In genomic region chr5:40605295-40605958, GRCh38 we compare ENCODE assay signal across 12 cellular contexts.
DNase-seq lines count a peak whose midpoint lies in the region; ATAC-seq, FAIRE-seq and TF ChIP-seq lines count a peak whose summit lies in the region.
"Had no signal": no experiment of that assay in that cellular context is flagged by ENCODE, and none has a peak within 500 bp of the region (broad histone marks: within the 10 kb centered on the region; RNA-seq: fewer than 3 reads in every experiment).

No MANE protein-coding gene starts in this region.

- no TSS peak for BruUV-seq in Calu3 (replicated peaks; lab: Mats Ljungman, UMichigan)

- no peaks in the 10 kb centered on the region for H3K9me3 Mint-ChIP-seq in stimulated activated naive CD8-positive, alpha-beta T cell treated with anti-CD3 and anti-CD28 coated beads, Interleukin-15, Interleukin-2, amounts not matched to agents 100 ng/mL and 50 ng/mL, for 24 hours
- no peaks in the 10 kb centered on the region for H3K9me3 Mint-ChIP-seq in effector memory CD8-positive, alpha-beta T cell
- no peaks in the 10 kb centered on the region for H3K9me3 Mint-ChIP-seq in Calu3 (ENCODE audit: low read depth, unreplicated experiment)
- H3K9me3 Mint-ChIP-seq: activated T-helper 2 cell treated with anti-CD3 and anti-CD28 coated beads, Interferon-gamma antibody, Interleukin-2, Interleukin-4, amounts not matched to agents 10 μg/mL and 5 μg/mL and 100 μg/mL, durations not matched to agents 14 hours and 24 hours and 36 hours had no signal

- TF ChIP-seq CTCF in Calu3 (IDR thresholded peaks at IDR 0.05; ENCODE audit: unreplicated experiment) (no peak), ascending aorta (IDR thresholded peaks at IDR 0.05) (no peak)

- H3K27ac Mint-ChIP-seq in stimulated activated naive CD8-positive, alpha-beta T cell treated with anti-CD3 and anti-CD28 coated beads, Interleukin-15, Interleukin-2, amounts not matched to agents 100 ng/mL and 50 ng/mL, for 24 hours: no peak overlapping the region
- peak overlapping the region; percentile 70 to 77 for H3K27ac Mint-ChIP-seq in effector memory CD8-positive, alpha-beta T cell
- no peak overlapping the region for H3K27ac Mint-ChIP-seq in Calu3 (ENCODE audit: unreplicated experiment)
- H3K27ac Mint-ChIP-seq: activated T-helper 2 cell treated with anti-CD3 and anti-CD28 coated beads, Interferon-gamma antibody, Interleukin-2, Interleukin-4, amounts not matched to agents 10 μg/mL and 5 μg/mL and 100 μg/mL, durations not matched to agents 14 hours and 24 hours and 36 hours had no signal

- H3K9me3 ChIP-seq in right cardiac atrium (ENCODE audit: control insufficient read depth, low read length) (no peaks in the 10 kb centered on the region), ascending aorta (no peaks in the 10 kb centered on the region)

- H3K27me3 ChIP-seq in right cardiac atrium (ENCODE audit: control insufficient read depth, insufficient read depth) (no peaks in the 10 kb centered on the region), ascending aorta (no peaks in the 10 kb centered on the region)

- CTCF ChIA-PET in Calu3 (lab: Charles Lee): no interaction called here

- H3K27me3 Mint-ChIP-seq in stimulated activated naive CD8-positive, alpha-beta T cell treated with anti-CD3 and anti-CD28 coated beads, Interleukin-15, Interleukin-2, amounts not matched to agents 100 ng/mL and 50 ng/mL, for 24 hours: no peaks in the 10 kb centered on the region
- H3K27me3 Mint-ChIP-seq in effector memory CD8-positive, alpha-beta T cell: no peaks in the 10 kb centered on the region
- no peaks in the 10 kb centered on the region for H3K27me3 Mint-ChIP-seq in Calu3 (ENCODE audit: unreplicated experiment)

- intact Hi-C loops in right cardiac atrium (cut with DNase I) (no loop called here), Calu3 (cut with micrococcal nuclease; ENCODE audit: unreplicated experiment) (no loop called here), ascending aorta (cut with DNase I) (no loop called here)

- no peak overlapping the region for H3K27ac ChIP-seq in right cardiac atrium (ENCODE audit: low read length)
- no peak overlapping the region for H3K27ac ChIP-seq in ascending aorta

- DNase-seq in stimulated activated naive CD8-positive, alpha-beta T cell treated with anti-CD3 and anti-CD28 coated beads, Interleukin-15, Interleukin-2, amounts not matched to agents 100 U/mL and 50 U/mL, for 24 hours: no peak
- no peak for DNase-seq in RCC 7860 (ENCODE audit: low spot score)
- peak in 1 of 3 experiments; percentile 22 for DNase-seq in effector memory CD8-positive, alpha-beta T cell
- DNase-seq in right cardiac atrium: no peak
- no peak for DNase-seq in DMS 273 treated with DMSO at 0.1 percent for 48 hours (lab: John Stamatoyannopoulos, UW)
- DNase-seq in Calu3: no peak
- no peak for DNase-seq in ascending aorta (ENCODE audit: low spot score in 2 of 2)
- DNase-seq: kidney glomerular epithelial cell, NCI-H146, SIG-M5 had no signal

- peak overlapping the region; percentile 33 for H3K4me3 Mint-ChIP-seq in stimulated activated naive CD8-positive, alpha-beta T cell treated with anti-CD3 and anti-CD28 coated beads, Interleukin-15, Interleukin-2, amounts not matched to agents 100 ng/mL and 50 ng/mL, for 24 hours
- peak overlapping the region; percentile 59 to 62 for H3K4me3 Mint-ChIP-seq in effector memory CD8-positive, alpha-beta T cell
- no peak overlapping the region for H3K4me3 Mint-ChIP-seq in Calu3 (ENCODE audit: low read depth, unreplicated experiment)

- H3K36me3 ChIP-seq in ascending aorta: no peaks in the 10 kb centered on the region

- H3K4me1 ChIP-seq in right cardiac atrium (ENCODE audit: control insufficient read depth, insufficient read depth, low read length): peaks cover 1% of the 10 kb centered on the region
- H3K4me1 ChIP-seq in ascending aorta: no peaks in the 10 kb centered on the region

- H3K36me3 Mint-ChIP-seq in stimulated activated naive CD8-positive, alpha-beta T cell treated with anti-CD3 and anti-CD28 coated beads, Interleukin-15, Interleukin-2, amounts not matched to agents 100 ng/mL and 50 ng/mL, for 24 hours (ENCODE audit: low read depth): no peaks in the 10 kb centered on the region
- peaks cover 3% of the 10 kb centered on the region for H3K36me3 Mint-ChIP-seq in effector memory CD8-positive, alpha-beta T cell (ENCODE audit: insufficient read depth)
- H3K36me3 Mint-ChIP-seq in Calu3 (ENCODE audit: insufficient read depth, unreplicated experiment): no peaks in the 10 kb centered on the region

- no peak for ATAC-seq in stimulated activated naive CD8-positive, alpha-beta T cell treated with anti-CD3 and anti-CD28 coated beads, Interleukin-15, Interleukin-2, amounts not matched to agents 100 U/mL and 50 U/mL, for 24 hours
- ATAC-seq in effector memory CD8-positive, alpha-beta T cell (replicated peaks): peak; percentile 84
- ATAC-seq in right cardiac atrium: no peak

- H3K4me1 Mint-ChIP-seq in stimulated activated naive CD8-positive, alpha-beta T cell treated with anti-CD3 and anti-CD28 coated beads, Interleukin-15, Interleukin-2, amounts not matched to agents 100 ng/mL and 50 ng/mL, for 24 hours (ENCODE audit: low read depth): peaks cover 47% of the 10 kb centered on the region
- peaks cover 20 to 32% of the 10 kb centered on the region in 2 donors for H3K4me1 Mint-ChIP-seq in effector memory CD8-positive, alpha-beta T cell (ENCODE audit: low read depth in 2 of 2)
- H3K4me1 Mint-ChIP-seq in Calu3 (ENCODE audit: low read depth, unreplicated experiment): no peaks in the 10 kb centered on the region

- WGBS in right cardiac atrium: 92% methylated on average over 4 of the region's 4 CpGs

- peak; percentile 66 for FAIRE-seq in RCC 7860 (lab: Jason Lieb, UNC)

- H3K4me3 ChIP-seq in right cardiac atrium (ENCODE audit: low read length): no peak overlapping the region
- H3K4me3 ChIP-seq in ascending aorta: peak overlapping the region in 1 of 2 donors; percentile 12

Comparison
In these comparisons a context has a peak if more than half of its experiments do, and no peak if none do; other contexts are left out.
1. H3K27ac Mint-ChIP-seq: peak in effector memory CD8-positive, alpha-beta T cell (2 of 2); none in stimulated activated naive CD8-positive, alpha-beta T cell treated with anti-CD3 and anti-CD28 coated beads, Interleukin-15, Interleukin-2, amounts not matched to agents 100 ng/mL and 50 ng/mL, for 24 hours (single experiment) and Calu3 (single experiment).